ENCODE assay signal across 1 cellular context in genomic region chr6:67885081-67886033, GRCh38.
TF ChIP-seq lines count a peak whose summit lies in the region.

No MANE protein-coding gene starts in this region.

TF ChIP-seq in K562, 482 proteins besides CTCF, POLR2A, EP300 and RAD21 (continued from another document):
- TF ChIP-seq RREB1 (CRISPR knock-in tag; IDR thresholded peaks at IDR 0.05) (no peak), POLR2AphosphoS2 (IDR thresholded peaks at IDR 0.05; ENCODE audit: low read length) (peak; percentile 52), TBL1XR1 (IDR thresholded peaks at IDR 0.05; ENCODE audit: low read length in 2 of 2) (0 out of 4 replicates have a peak, but pooled peaks of 1 of the 2 experiments have one; percentile 2), ZBED1 (IDR thresholded peaks at IDR 0.05) (0 out of 2 replicates have a peak, but pooled peaks have one; percentile 20), MAX (CRISPR knock-in tag; IDR thresholded peaks at IDR 0.05) (no peak), HMBOX1 (IDR thresholded peaks at IDR 0.05) (no peak), ETV5 (CRISPR knock-in tag; IDR thresholded peaks at IDR 0.05; ENCODE audit: low read depth) (peak; percentile 31; the same call in 1 of the 2 replicates), ZFPM2 (CRISPR knock-in tag; IDR thresholded peaks at IDR 0.05) (no peak), TAF7 (tag; IDR thresholded peaks at IDR 0.05) (peak; percentile 62), CREBBP (IDR thresholded peaks at IDR 0.05; ENCODE audit: low read depth, low read length) (peak; percentile 48), ELF1 (tag; IDR thresholded peaks at IDR 0.05) (peak; percentile 53), SPI1 (IDR thresholded peaks at IDR 0.05; ENCODE audit: borderline replicate concordance, low read depth, low read length) (no peak), GATAD2B (IDR thresholded peaks at IDR 0.05; ENCODE audit: borderline replicate concordance) (no peak), DPF2 (IDR thresholded peaks at IDR 0.05) (no peak)
- TF ChIP-seq, protein P1, sequence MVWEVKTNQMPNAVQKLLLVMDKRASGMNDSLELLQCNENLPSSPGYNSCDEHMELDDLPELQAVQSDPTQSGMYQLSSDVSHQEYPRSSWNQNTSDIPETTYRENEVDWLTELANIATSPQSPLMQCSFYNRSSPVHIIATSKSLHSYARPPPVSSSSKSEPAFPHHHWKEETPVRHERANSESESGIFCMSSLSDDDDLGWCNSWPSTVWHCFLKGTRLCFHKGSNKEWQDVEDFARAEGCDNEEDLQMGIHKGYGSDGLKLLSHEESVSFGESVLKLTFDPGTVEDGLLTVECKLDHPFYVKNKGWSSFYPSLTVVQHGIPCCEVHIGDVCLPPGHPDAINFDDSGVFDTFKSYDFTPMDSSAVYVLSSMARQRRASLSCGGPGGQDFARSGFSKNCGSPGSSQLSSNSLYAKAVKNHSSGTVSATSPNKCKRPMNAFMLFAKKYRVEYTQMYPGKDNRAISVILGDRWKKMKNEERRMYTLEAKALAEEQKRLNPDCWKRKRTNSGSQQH (CRISPR knock-in tag; IDR thresholded peaks at IDR 0.05) = peak; percentile 68; the same call in 1 of the 2 replicates
- TF ChIP-seq, protein P2, sequence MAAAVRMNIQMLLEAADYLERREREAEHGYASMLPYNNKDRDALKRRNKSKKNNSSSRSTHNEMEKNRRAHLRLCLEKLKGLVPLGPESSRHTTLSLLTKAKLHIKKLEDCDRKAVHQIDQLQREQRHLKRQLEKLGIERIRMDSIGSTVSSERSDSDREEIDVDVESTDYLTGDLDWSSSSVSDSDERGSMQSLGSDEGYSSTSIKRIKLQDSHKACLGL (CRISPR knock-in tag; IDR thresholded peaks at IDR 0.05; ENCODE audit: borderline replicate concordance, poor library complexity, severe bottlenecking) = no peak
- TF ChIP-seq, protein P3, sequence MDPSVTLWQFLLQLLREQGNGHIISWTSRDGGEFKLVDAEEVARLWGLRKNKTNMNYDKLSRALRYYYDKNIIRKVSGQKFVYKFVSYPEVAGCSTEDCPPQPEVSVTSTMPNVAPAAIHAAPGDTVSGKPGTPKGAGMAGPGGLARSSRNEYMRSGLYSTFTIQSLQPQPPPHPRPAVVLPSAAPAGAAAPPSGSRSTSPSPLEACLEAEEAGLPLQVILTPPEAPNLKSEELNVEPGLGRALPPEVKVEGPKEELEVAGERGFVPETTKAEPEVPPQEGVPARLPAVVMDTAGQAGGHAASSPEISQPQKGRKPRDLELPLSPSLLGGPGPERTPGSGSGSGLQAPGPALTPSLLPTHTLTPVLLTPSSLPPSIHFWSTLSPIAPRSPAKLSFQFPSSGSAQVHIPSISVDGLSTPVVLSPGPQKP (CRISPR knock-in tag; IDR thresholded peaks at IDR 0.05) = no peak
